Comparison of ENCODE assay signal across 17 cellular contexts in the genomic region with DNA sequence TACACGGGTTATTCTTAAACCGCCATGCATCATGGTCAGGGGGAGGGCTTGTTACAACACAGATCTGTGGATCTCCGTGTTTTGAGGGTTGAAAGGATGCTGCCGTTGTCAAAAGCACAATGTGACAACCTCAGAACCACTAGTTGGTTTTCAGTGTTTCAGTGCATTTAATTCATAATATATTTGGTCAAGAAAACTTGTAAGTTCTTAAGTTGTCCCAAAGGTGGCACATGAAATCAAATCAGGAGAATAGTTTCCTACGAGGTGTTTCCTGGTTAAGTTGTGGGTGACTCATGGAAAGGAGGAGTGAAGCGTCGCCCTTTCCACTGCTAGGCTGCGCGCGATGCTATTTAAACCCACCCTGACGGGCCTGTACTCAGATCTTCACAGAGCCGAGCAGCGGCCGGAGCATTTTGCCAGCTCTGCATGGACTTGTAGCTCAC.
DNase-seq lines count a peak whose midpoint lies in the region; ATAC-seq, FAIRE-seq and TF ChIP-seq lines count a peak whose summit lies in the region.
"Had no signal": no experiment of that assay in that cellular context is flagged by ENCODE, and none has a peak within 500 bp of the region (broad histone marks: within the 10 kb centered on the region; RNA-seq: fewer than 3 reads in every experiment).

No MANE protein-coding gene starts in this region.

- no peaks in the 10 kb centered on the region for H3K4me1 Mint-ChIP-seq in astrocyte (ENCODE audit: low read depth, unreplicated experiment)
- H3K4me1 Mint-ChIP-seq: activated CD4-positive, alpha-beta T cell treated with anti-CD3 and anti-CD28 coated beads for 36 hours had no signal

- peaks cover 48% of the 10 kb centered on the region for H3K9me3 Mint-ChIP-seq in astrocyte (ENCODE audit: unreplicated experiment)

- WGBS in A549 (ENCODE audit: missing lambda C conversion rate) = 10% methylated on average over 14 of the region's 14 CpGs

- no peaks in the 10 kb centered on the region for H3K79me2 ChIP-seq in astrocyte (ENCODE audit: insufficient read depth, low read length)

- no peak for TF ChIP-seq EP300 in A549 (IDR thresholded peaks at IDR 0.05)

- no peaks in the 10 kb centered on the region for H4K20me1 ChIP-seq in astrocyte (ENCODE audit: insufficient read depth, low read length)

- H3K36me3 Mint-ChIP-seq in astrocyte (ENCODE audit: low read depth, unreplicated experiment) = no peaks in the 10 kb centered on the region

- H3K9me3 ChIP-seq in A549 = no peaks in the 10 kb centered on the region
- H3K9me3 ChIP-seq in astrocyte (ENCODE audit: insufficient read depth, low read depth, low read length) = peaks cover 31% of the 10 kb centered on the region
- H3K9me3 ChIP-seq: body of pancreas had no signal

- DNase-seq in A549 (ENCODE audit: low read depth in 1 of 2, low spot score in 1 of 2) = peak in 1 of 2 experiments; percentile 96
- peak; percentile 28 for DNase-seq in H7
- peak; percentile 57 for DNase-seq in astrocyte (ENCODE audit: low read depth)
- no peak for DNase-seq in left lobe of liver (ENCODE audit: low spot score)
- no peak for DNase-seq in activated CD4-positive, alpha-beta T cell treated with anti-CD3 and anti-CD28 coated beads for 4 hours
- DNase-seq in activated naive CD4-positive, alpha-beta T cell (lab: John Stamatoyannopoulos, UW) = no peak
- no peak for DNase-seq in NCI-H446 treated with DMSO at 0.1 percent for 48 hours (lab: John Stamatoyannopoulos, UW)
- DNase-seq: activated CD4-positive, alpha-beta T cell treated with anti-CD3 and anti-CD28 coated beads for 36 hours; body of pancreas; C1 segment of cervical spinal cord; effector memory CD8-positive, alpha-beta T cell; naive thymus-derived CD8-positive, alpha-beta T cell; NCI-H2107 had no signal

- H3K27me3 Mint-ChIP-seq in astrocyte (ENCODE audit: low read depth, unreplicated experiment) = no peaks in the 10 kb centered on the region

- H3K4me3 Mint-ChIP-seq in astrocyte (ENCODE audit: unreplicated experiment) = no peak overlapping the region
- H3K4me3 Mint-ChIP-seq: activated CD4-positive, alpha-beta T cell treated with anti-CD3 and anti-CD28 coated beads for 36 hours; activated T-helper 17 cell treated with anti-CD3 and anti-CD28 coated beads, Interleukin-2, amount 50 U/mL, for 72 hours; effector memory CD8-positive, alpha-beta T cell; naive thymus-derived CD8-positive, alpha-beta T cell; stimulated activated naive CD8-positive, alpha-beta T cell treated with anti-CD3 and anti-CD28 coated beads, Interleukin-15, Interleukin-2, amounts not matched to agents 100 ng/mL and 50 ng/mL, for 24 hours had no signal

- no peak for TF ChIP-seq POLR2A in A549 (IDR thresholded peaks at IDR 0.05; ENCODE audit: low read length)

- ATAC-seq in A549 (peak; percentile 5 to 43), left lobe of liver (peak; percentile 44), GM18858 (IDR thresholded peaks at IDR 0.05; ENCODE audit: unreplicated experiment) (no peak)
- ATAC-seq: activated CD4-positive, alpha-beta T cell treated with anti-CD3 and anti-CD28 coated beads for 36 hours; activated T-helper 17 cell treated with anti-CD3 and anti-CD28 coated beads, Interleukin-2, amount 50 U/mL, for 72 hours; effector memory CD8-positive, alpha-beta T cell; naive thymus-derived CD8-positive, alpha-beta T cell had no signal

- H3K4me3 ChIP-seq in A549 (peak overlapping the region; percentile 6; the same call in 1 of the 3 replicates), H7 (ENCODE audit: insufficient read depth, low read depth, low read length) (no peak overlapping the region), astrocyte (ENCODE audit: insufficient read depth, low read depth, low read length) (no peak overlapping the region)
- H3K4me3 ChIP-seq: body of pancreas had no signal

- H3K4me1 ChIP-seq in A549 = no peaks in the 10 kb centered on the region
- H3K4me1 ChIP-seq in astrocyte (ENCODE audit: insufficient read depth, low read length) = no peaks in the 10 kb centered on the region
- H3K4me1 ChIP-seq: body of pancreas had no signal

- H3K27ac Mint-ChIP-seq in astrocyte (ENCODE audit: unreplicated experiment) = no peak overlapping the region
- H3K27ac Mint-ChIP-seq: activated CD4-positive, alpha-beta T cell treated with anti-CD3 and anti-CD28 coated beads for 36 hours; activated T-helper 17 cell treated with anti-CD3 and anti-CD28 coated beads, Interleukin-2, amount 50 U/mL, for 72 hours; effector memory CD8-positive, alpha-beta T cell; stimulated activated naive CD8-positive, alpha-beta T cell treated with anti-CD3 and anti-CD28 coated beads, Interleukin-15, Interleukin-2, amounts not matched to agents 100 ng/mL and 50 ng/mL, for 24 hours had no signal

- no peak overlapping the region for H3K4me2 ChIP-seq in A549
- H3K4me2 ChIP-seq in astrocyte (ENCODE audit: low read length) = no peak overlapping the region

- FAIRE-seq in A549 (lab: Jason Lieb, UNC) = no peak
- no peak for FAIRE-seq in astrocyte (lab: Jason Lieb, UNC)
- FAIRE-seq: GM12891 had no signal

- H3K27ac ChIP-seq in A549 = no peak overlapping the region
- H3K27ac ChIP-seq in astrocyte (ENCODE audit: low read depth, low read length) = no peak overlapping the region
- H3K27ac ChIP-seq: body of pancreas had no signal

- H2AFZ ChIP-seq in astrocyte (ENCODE audit: low read depth, low read length) = no peak overlapping the region

- POLR2A ChIA-PET in A549 (lab: Yijun Ruan, JAX) = no interaction called here

- H3K36me3 ChIP-seq in H7 (replicated peaks; ENCODE audit: control insufficient read depth, insufficient read depth, low read length) = no peaks in the 10 kb centered on the region
- H3K36me3 ChIP-seq in astrocyte (ENCODE audit: insufficient read depth, low read length) = no peaks in the 10 kb centered on the region

- CTCF ChIA-PET in A549 (lab: Yijun Ruan, JAX) = interaction anchor here (1.1 kb wide), 1 partner anchor 8 kb away, joined by 3 read pairs; no protein-coding TSS in a partner anchor

- TF ChIP-seq RAD21 in A549 (conservative IDR thresholded peaks at IDR 0.05 in 1 of 2, IDR thresholded peaks at IDR 0.05 in 1 of 2) = no peak

- no peak overlapping the region for H3K9ac ChIP-seq in astrocyte (ENCODE audit: low read length)

- H3K27me3 ChIP-seq in H7 (ENCODE audit: control insufficient read depth, insufficient read depth, low read length) (no peaks in the 10 kb centered on the region), astrocyte (ENCODE audit: insufficient read depth, low read length) (no peaks in the 10 kb centered on the region)

- TF ChIP-seq CTCF in A549 (IDR thresholded peaks at IDR 0.05) (no peak), astrocyte (IDR thresholded peaks at IDR 0.05; ENCODE audit: insufficient read depth, low read depth, low read length) (no peak)

TF ChIP-seq in A549, 52 proteins besides CTCF, POLR2A, EP300 and RAD21:
- TF ChIP-seq, protein P1, sequence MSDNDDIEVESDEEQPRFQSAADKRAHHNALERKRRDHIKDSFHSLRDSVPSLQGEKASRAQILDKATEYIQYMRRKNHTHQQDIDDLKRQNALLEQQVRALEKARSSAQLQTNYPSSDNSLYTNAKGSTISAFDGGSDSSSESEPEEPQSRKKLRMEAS (IDR thresholded peaks at IDR 0.05) = peak; percentile 5
- TF ChIP-seq FOSL2 (IDR thresholded peaks at IDR 0.05) (peak; percentile 35; the same call in 1 of the 2 replicates), FOSL2 (CRISPR knock-in tag; IDR thresholded peaks at IDR 0.05) (peak; percentile 78), HMGXB4 (CRISPR knock-in tag; IDR thresholded peaks at IDR 0.05; ENCODE audit: borderline replicate concordance) (no peak), CEBPB (IDR thresholded peaks at IDR 0.05) (0 out of 4 replicates have a peak, but pooled peaks of 1 of the 2 experiments have one; percentile 19), MAFK (IDR thresholded peaks at IDR 0.05; ENCODE audit: partially characterized antibody) (no peak)
- TF ChIP-seq, protein P2, sequence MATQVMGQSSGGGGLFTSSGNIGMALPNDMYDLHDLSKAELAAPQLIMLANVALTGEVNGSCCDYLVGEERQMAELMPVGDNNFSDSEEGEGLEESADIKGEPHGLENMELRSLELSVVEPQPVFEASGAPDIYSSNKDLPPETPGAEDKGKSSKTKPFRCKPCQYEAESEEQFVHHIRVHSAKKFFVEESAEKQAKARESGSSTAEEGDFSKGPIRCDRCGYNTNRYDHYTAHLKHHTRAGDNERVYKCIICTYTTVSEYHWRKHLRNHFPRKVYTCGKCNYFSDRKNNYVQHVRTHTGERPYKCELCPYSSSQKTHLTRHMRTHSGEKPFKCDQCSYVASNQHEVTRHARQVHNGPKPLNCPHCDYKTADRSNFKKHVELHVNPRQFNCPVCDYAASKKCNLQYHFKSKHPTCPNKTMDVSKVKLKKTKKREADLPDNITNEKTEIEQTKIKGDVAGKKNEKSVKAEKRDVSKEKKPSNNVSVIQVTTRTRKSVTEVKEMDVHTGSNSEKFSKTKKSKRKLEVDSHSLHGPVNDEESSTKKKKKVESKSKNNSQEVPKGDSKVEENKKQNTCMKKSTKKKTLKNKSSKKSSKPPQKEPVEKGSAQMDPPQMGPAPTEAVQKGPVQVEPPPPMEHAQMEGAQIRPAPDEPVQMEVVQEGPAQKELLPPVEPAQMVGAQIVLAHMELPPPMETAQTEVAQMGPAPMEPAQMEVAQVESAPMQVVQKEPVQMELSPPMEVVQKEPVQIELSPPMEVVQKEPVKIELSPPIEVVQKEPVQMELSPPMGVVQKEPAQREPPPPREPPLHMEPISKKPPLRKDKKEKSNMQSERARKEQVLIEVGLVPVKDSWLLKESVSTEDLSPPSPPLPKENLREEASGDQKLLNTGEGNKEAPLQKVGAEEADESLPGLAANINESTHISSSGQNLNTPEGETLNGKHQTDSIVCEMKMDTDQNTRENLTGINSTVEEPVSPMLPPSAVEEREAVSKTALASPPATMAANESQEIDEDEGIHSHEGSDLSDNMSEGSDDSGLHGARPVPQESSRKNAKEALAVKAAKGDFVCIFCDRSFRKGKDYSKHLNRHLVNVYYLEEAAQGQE (IDR thresholded peaks at IDR 0.05) = no peak

Comparison
In these comparisons a context has a peak if more than half of its experiments do, and no peak if none do; other contexts are left out.
1. DNase-seq: peak in H7 (single experiment) and astrocyte (single experiment); none in left lobe of liver (single experiment), activated CD4-positive, alpha-beta T cell treated with anti-CD3 and anti-CD28 coated beads for 4 hours (0 of 2), activated naive CD4-positive, alpha-beta T cell (0 of 4) and NCI-H446 treated with DMSO at 0.1 percent for 48 hours (single experiment).